ENCODE assay signal across 12 cellular contexts in genomic region chr1:7930547-7931445, GRCh38. TPM values are rescaled to one million over a fixed set of nuclear protein-coding genes. Genes with fewer than 3 reads are reported as not detected.
DNase-seq lines count a peak whose midpoint lies in the region; ATAC-seq, FAIRE-seq and TF ChIP-seq lines count a peak whose summit lies in the region.
"Had no signal": no experiment of that assay in that cellular context is flagged by ENCODE, and none has a peak within 500 bp of the region (broad histone marks: within the 10 kb centered on the region; RNA-seq: fewer than 3 reads in every experiment).

No MANE protein-coding gene starts in this region.

- no peak overlapping the region for H3K23ac ChIP-seq in neuronal stem cell (ENCODE audit: low read depth, low read length, poor library complexity)

- no peak overlapping the region for H4K8ac ChIP-seq in neuronal stem cell (ENCODE audit: low read depth, low read length)

- no peak overlapping the region for H3K18ac ChIP-seq in neuronal stem cell (ENCODE audit: low read length)

- H2BK5ac ChIP-seq in neuronal stem cell (ENCODE audit: low read length) = no peak overlapping the region

- TF ChIP-seq POLR2A in GM12891 (IDR thresholded peaks at IDR 0.05; ENCODE audit: low read depth, low read length) = no peak

- no peak overlapping the region for H2BK120ac ChIP-seq in neuronal stem cell (ENCODE audit: low read depth, low read length)

- WGBS in neuronal stem cell (ENCODE audit: extremely low coverage in 2 of 2, insufficient read length in 2 of 2, insufficient replicate concordance in 1 of 2), 2 donors = no CpG with 5 or more reads among the region's 16 CpGs

- H3K27ac ChIP-seq in duodenal mucosa (ENCODE audit: low read depth, low read length) (peak overlapping the region; percentile 10), neuronal stem cell (replicated peaks; ENCODE audit: low read length) (no peak overlapping the region)
- H3K27ac ChIP-seq: body of pancreas had no signal

- peaks cover 0 to 2% of the 10 kb centered on the region in 2 donors for H3K27me3 ChIP-seq in duodenal mucosa (ENCODE audit: control insufficient read depth in 1 of 2, insufficient read depth in 2 of 2, low read length in 2 of 2)
- H3K27me3 ChIP-seq in neuronal stem cell (ENCODE audit: control insufficient read depth in 3 of 3, insufficient read depth in 3 of 3, low read depth in 1 of 3, low read length in 3 of 3) = peaks cover 0 to 2% (median 0%) of the 10 kb centered on the region in 3 experiments
- H3K27me3 ChIP-seq: body of pancreas had no signal

- H3K36me3 ChIP-seq in duodenal mucosa (ENCODE audit: control insufficient read depth in 1 of 2, insufficient read depth in 2 of 2, low read length in 2 of 2) = no peaks in the 10 kb centered on the region
- no peaks in the 10 kb centered on the region for H3K36me3 ChIP-seq in neuronal stem cell (replicated peaks in 1 of 2; ENCODE audit: control insufficient read depth in 2 of 2, insufficient read depth in 2 of 2, low read length in 2 of 2)

- H3K9ac ChIP-seq in duodenal mucosa (ENCODE audit: low read depth in 1 of 2, low read length in 2 of 2) = no peak overlapping the region
- no peak overlapping the region for H3K9ac ChIP-seq in neuronal stem cell (ENCODE audit: low read depth, low read length, poor library complexity)

- H3K14ac ChIP-seq in neuronal stem cell (ENCODE audit: low read length) = no peak overlapping the region

- H3K4me1 ChIP-seq in duodenal mucosa (ENCODE audit: control insufficient read depth in 1 of 2, insufficient read depth in 2 of 2, low read length in 2 of 2) (no peaks in the 10 kb centered on the region), neuronal stem cell (ENCODE audit: control insufficient read depth in 2 of 2, insufficient read depth in 1 of 2, low read depth in 1 of 2, low read length in 2 of 2) (no peaks in the 10 kb centered on the region)
- H3K4me1 ChIP-seq: body of pancreas had no signal

- H4K91ac ChIP-seq in neuronal stem cell (ENCODE audit: low read depth, low read length, poor library complexity) = no peak overlapping the region

- H3K4ac ChIP-seq in neuronal stem cell (ENCODE audit: low read length) = no peak overlapping the region

- no peak overlapping the region for H2AFZ ChIP-seq in neuronal stem cell (ENCODE audit: low read length)

- no peak overlapping the region for H2BK12ac ChIP-seq in neuronal stem cell (ENCODE audit: low read length)

- H3K9me3 ChIP-seq in duodenal mucosa (ENCODE audit: control insufficient read depth in 1 of 2, low read length in 2 of 2) = no peaks in the 10 kb centered on the region
- H3K9me3 ChIP-seq in neuronal stem cell (replicated peaks in 1 of 2; ENCODE audit: control insufficient read depth in 2 of 2, insufficient read depth in 1 of 2, low read depth in 1 of 2, low read length in 2 of 2) = no peaks in the 10 kb centered on the region
- H3K9me3 ChIP-seq: body of pancreas had no signal

- no peak for ATAC-seq in GM19395 (IDR thresholded peaks at IDR 0.05; ENCODE audit: unreplicated experiment)
- no peak for ATAC-seq in HG02759 (IDR thresholded peaks at IDR 0.05; ENCODE audit: unreplicated experiment)
- ATAC-seq: body of pancreas had no signal

- H3K4me3 ChIP-seq in duodenal mucosa (ENCODE audit: low read depth in 1 of 2, low read length in 2 of 2) (peak overlapping the region in 1 of 2 donors; percentile 10), neuronal stem cell (ENCODE audit: low read length in 2 of 2) (no peak overlapping the region)
- H3K4me3 ChIP-seq: body of pancreas had no signal

- H2BK15ac ChIP-seq in neuronal stem cell (ENCODE audit: low read length) = no peak overlapping the region

- DNase-seq in NOMO-1 treated with DMSO at 0.1 percent for 48 hours (lab: John Stamatoyannopoulos, UW; ENCODE audit: unreplicated experiment) (peak; percentile 22), NOMO-1 treated with dmso at 0.1 percent for 144 hours (lab: John Stamatoyannopoulos, UW; ENCODE audit: unreplicated experiment) (no peak), GM12891 (ENCODE audit: insufficient read length, low spot score) (no peak), neuronal stem cell (ENCODE audit: low spot score) (no peak)
- DNase-seq in activated CD4-positive, CD25-positive, alpha-beta regulatory T cell treated with anti-CD3 and anti-CD28 coated beads, Interleukin-2, amount 50 U/mL, for 72 hours = peak; percentile 14
- DNase-seq: body of pancreas, hypothalamus, NCI-H774, SIG-M5 had no signal

- H3K79me1 ChIP-seq in neuronal stem cell (ENCODE audit: low read depth, low read length) = no peaks in the 10 kb centered on the region

- no peak overlapping the region for H2AK5ac ChIP-seq in neuronal stem cell (ENCODE audit: low read depth, low read length)

- peak; percentile 86 for FAIRE-seq in GM12891 (lab: Jason Lieb, UNC)

- H3K4me2 ChIP-seq in neuronal stem cell (ENCODE audit: insufficient read depth, low read length, poor library complexity, severe bottlenecking) = no peak overlapping the region

TF ChIP-seq in GM12891, 5 proteins besides CTCF, POLR2A, EP300 and RAD21:
- TF ChIP-seq PAX5 (IDR thresholded peaks at IDR 0.05; ENCODE audit: insufficient read depth, low read length, severe bottlenecking) (no peak), SPI1 (IDR thresholded peaks at IDR 0.05; ENCODE audit: low read depth, low read length) (no peak), POLR2AphosphoS5 (IDR thresholded peaks at IDR 0.05; ENCODE audit: low read depth, low read length) (no peak), POU2F2 (IDR thresholded peaks at IDR 0.05; ENCODE audit: low read depth, low read length) (no peak), TAF1 (IDR thresholded peaks at IDR 0.05; ENCODE audit: low read depth, low read length) (no peak)

RNA-seq across cellular contexts. Expression of gene TNFRSF9, which starts 9.8 kb away (rescaled TPM):
- 3.9 TPM for polyA plus RNA-seq in GM12891 (2012; ENCODE audit: low read depth, missing spikeins)
- polyA plus RNA-seq in neuronal stem cell (2013, experiment 1 of 2) = under 0.01 TPM
- not detected for polyA plus RNA-seq in neuronal stem cell (2013, experiment 2 of 2)

RNA-seq across cellular contexts. Expression of gene PARK7, which starts 30.7 kb away (rescaled TPM):
- 566 TPM for polyA plus RNA-seq in GM12891 (2012; ENCODE audit: low read depth, missing spikeins)
- polyA plus RNA-seq in neuronal stem cell (2013, experiment 1 of 2) = 220 TPM
- 221 TPM for polyA plus RNA-seq in neuronal stem cell (2013, experiment 2 of 2)

Comparison
In these comparisons a context has a peak if more than half of its experiments do, and no peak if none do; other contexts are left out.
1. DNase-seq: peak in NOMO-1 treated with DMSO at 0.1 percent for 48 hours (single experiment) and activated CD4-positive, CD25-positive, alpha-beta regulatory T cell treated with anti-CD3 and anti-CD28 coated beads, Interleukin-2, amount 50 U/mL, for 72 hours (single experiment); none in NOMO-1 treated with dmso at 0.1 percent for 144 hours (single experiment), GM12891 (single experiment) and neuronal stem cell (single experiment).